24 cellular contexts compared by ENCODE assay signal in genomic region chr12:131684015-131684725, GRCh38. TPM values are rescaled to one million over a fixed set of nuclear protein-coding genes. Genes with fewer than 3 reads are reported as not detected.
DNase-seq lines count a peak whose midpoint lies in the region; ATAC-seq and TF ChIP-seq lines count a peak whose summit lies in the region.
"Had no signal": no experiment of that assay in that cellular context is flagged by ENCODE, and none has a peak within 500 bp of the region (broad histone marks: within the 10 kb centered on the region; RNA-seq: fewer than 3 reads in every experiment).

No MANE protein-coding gene starts in this region.

- no peak overlapping the region for H4K91ac ChIP-seq in H9 (ENCODE audit: insufficient read length, low read depth, low read length)

- no peak overlapping the region for H3K27ac Mint-ChIP-seq in MCF 10A (ENCODE audit: low read depth, unreplicated experiment)
- no peak overlapping the region for H3K27ac Mint-ChIP-seq in H9
- H3K27ac Mint-ChIP-seq: CD4-positive, alpha-beta memory T cell; stimulated activated naive CD8-positive, alpha-beta T cell treated with anti-CD3 and anti-CD28 coated beads, Interleukin-15, Interleukin-2, amounts not matched to agents 100 ng/mL and 50 ng/mL, for 24 hours had no signal

- H3K4me2 ChIP-seq in mammary epithelial cell (ENCODE audit: insufficient read depth, low read depth, low read length) (no peak overlapping the region), H9 (ENCODE audit: insufficient read depth, insufficient read length, low read length) (no peak overlapping the region)

- H3K14ac ChIP-seq in H9 (ENCODE audit: insufficient read depth, low read length): no peak overlapping the region

- 41% methylated on average over 19 of the region's 26 CpGs for WGBS in mammary epithelial cell (ENCODE audit: low coverage, missing lambda C conversion rate)
- WGBS in H9 (ENCODE audit: extremely low coverage, insufficient read length, low lambda C conversion rate): no CpG with 5 or more reads among the region's 26 CpGs

- no peak overlapping the region for H2BK120ac ChIP-seq in H9 (ENCODE audit: low read depth, low read length, poor library complexity, severe bottlenecking)

- no peak overlapping the region for H3K9ac ChIP-seq in mammary epithelial cell (ENCODE audit: insufficient read depth, low read length)
- no peak overlapping the region for H3K9ac ChIP-seq in H9 (ENCODE audit: extremely low read depth, insufficient read length, low read length)

- H3K4me3 ChIP-seq in mammary epithelial cell (replicated peaks in 1 of 3; ENCODE audit: insufficient read depth in 1 of 3, low read depth in 2 of 3, low read length in 3 of 3): no peak overlapping the region
- H3K4me3 ChIP-seq: esophagus muscularis mucosa, lower lobe of right lung, thyroid gland had no signal

- TF ChIP-seq CTCF in mammary epithelial cell (conservative IDR thresholded peaks at IDR 0.05 in 1 of 2, IDR thresholded peaks at IDR 0.05 in 1 of 2; ENCODE audit: extremely low read depth in 1 of 2, insufficient read depth in 1 of 2, low read depth in 1 of 2, low read length in 2 of 2) (no peak), MCF 10A (IDR thresholded peaks at IDR 0.05; ENCODE audit: unreplicated experiment) (no peak), H9 (conservative IDR thresholded peaks at IDR 0.05) (no peak)

- no peak overlapping the region for H3K4ac ChIP-seq in H9 (ENCODE audit: low read depth, low read length)

- dilution Hi-C loops in mammary epithelial cell (cut with HindIII; ENCODE audit: low sequenced_read_pairs): no loop called here

- no peak overlapping the region for H2BK20ac ChIP-seq in H9 (ENCODE audit: low read depth, low read length, poor library complexity, severe bottlenecking)

- H2AFZ ChIP-seq in mammary epithelial cell (ENCODE audit: low read depth, low read length) (peak overlapping the region; percentile 48), H9 (ENCODE audit: low read length) (no peak overlapping the region)

- H3K4me1 Mint-ChIP-seq in MCF 10A (ENCODE audit: insufficient read depth, unreplicated experiment) (peaks cover 15% of the 10 kb centered on the region), H9 (peaks cover 25 to 32% of the 10 kb centered on the region in 2 experiments)

- peaks cover 15% of the 10 kb centered on the region for H3K27me3 Mint-ChIP-seq in MCF 10A (ENCODE audit: insufficient read depth, unreplicated experiment)
- H3K27me3 Mint-ChIP-seq in H9 (ENCODE audit: low read depth): peaks cover 11% of the 10 kb centered on the region
- H3K27me3 Mint-ChIP-seq: stimulated activated naive CD8-positive, alpha-beta T cell treated with anti-CD3 and anti-CD28 coated beads, Interleukin-15, Interleukin-2, amounts not matched to agents 100 ng/mL and 50 ng/mL, for 24 hours had no signal

- H2BK12ac ChIP-seq in H9 (ENCODE audit: insufficient read length, low read depth, low read length): no peak overlapping the region

- DNase-seq in DMS153 (lab: John Stamatoyannopoulos, UW): peak; percentile 8
- no peak for DNase-seq in DMS153 treated with DMSO at 0.1 percent for 48 hours (lab: John Stamatoyannopoulos, UW; ENCODE audit: unreplicated experiment)
- DNase-seq in mammary epithelial cell: no peak
- DNase-seq in MCF 10A (ENCODE audit: unreplicated experiment): no peak
- DNase-seq in left lobe of liver (ENCODE audit: low spot score): peak; percentile 37
- no peak for DNase-seq in COLO668 (lab: John Stamatoyannopoulos, UW; ENCODE audit: unreplicated experiment)
- no peak for DNase-seq in DMS114 treated with DMSO at 0.1 percent for 48 hours (lab: John Stamatoyannopoulos, UW; ENCODE audit: unreplicated experiment)
- no peak for DNase-seq in H9
- DNase-seq: activated CD4-positive, alpha-beta T cell treated with anti-CD3 and anti-CD28 coated beads, Interleukin-2, amount 50 U/mL, for 4 hours; activated gamma-delta T cell treated with Interleukin-2 at 50 U/mL for 16 hours; activated T-cell treated with anti-CD3 and anti-CD28 coated beads for 4 hours; brain microvascular endothelial cell; CD4-positive, alpha-beta memory T cell; effector memory CD4-positive, alpha-beta T cell; hippocampal formation; lower lobe of right lung; NCI-H1092; NK-92 treated with Interleukin-12 subunit alpha and Interleukin-12 subunit beta, amount 100 ng/mL, for 24 hours; stimulated activated CD4-positive, alpha-beta T cell treated with anti-CD3 and anti-CD28 coated beads, Interleukin-4, amount 100 ng/mL, for 24 hours; thyroid gland had no signal

- H3K9me3 Mint-ChIP-seq in MCF 10A (ENCODE audit: unreplicated experiment) (peaks cover 12% of the 10 kb centered on the region), H9 (peaks cover 3 to 6% of the 10 kb centered on the region in 2 experiments; a peak in 2 of 5 replicates)
- H3K9me3 Mint-ChIP-seq: stimulated activated naive CD8-positive, alpha-beta T cell treated with anti-CD3 and anti-CD28 coated beads, Interleukin-15, Interleukin-2, amounts not matched to agents 100 ng/mL and 50 ng/mL, for 24 hours had no signal

- H3K4me1 ChIP-seq in mammary epithelial cell (ENCODE audit: insufficient read depth, low read length) (peaks cover 7% of the 10 kb centered on the region), H9 (ENCODE audit: insufficient read depth, low read length) (peaks cover 3% of the 10 kb centered on the region; the same call in 1 of the 2 replicates)
- H3K4me1 ChIP-seq: esophagus muscularis mucosa, lower lobe of right lung, thyroid gland had no signal

- H3K4me3 Mint-ChIP-seq in MCF 10A (ENCODE audit: unreplicated experiment): no peak overlapping the region
- H3K4me3 Mint-ChIP-seq in H9: no peak overlapping the region
- H3K4me3 Mint-ChIP-seq: CD4-positive, alpha-beta memory T cell; stimulated activated naive CD8-positive, alpha-beta T cell treated with anti-CD3 and anti-CD28 coated beads, Interleukin-15, Interleukin-2, amounts not matched to agents 100 ng/mL and 50 ng/mL, for 24 hours had no signal

- H3K23me2 ChIP-seq in H9 (ENCODE audit: insufficient read length, low read depth, low read length, poor library complexity, severe bottlenecking): no peaks in the 10 kb centered on the region

- in situ Hi-C loops in mammary epithelial cell (cut with MboI; ENCODE audit: low sequenced_read_pairs in 2 of 2): no loop called here

- CTCF ChIA-PET in mammary epithelial cell (lab: Charles Lee; ENCODE audit: low non-redundant PET): no interaction called here
- CTCF ChIA-PET in MCF 10A (lab: Yijun Ruan, JAX): no interaction called here

- H4K5ac ChIP-seq in H9 (ENCODE audit: insufficient read length, low read depth, low read length): no peak overlapping the region

- no peak overlapping the region for H4K8ac ChIP-seq in H9 (replicated peaks; ENCODE audit: insufficient read length, low read depth, low read length)

- POLR2A ChIA-PET in MCF 10A (lab: Yijun Ruan, JAX): no interaction called here

- no peak overlapping the region for H3K23ac ChIP-seq in H9 (ENCODE audit: insufficient read length, low read depth, low read length)

- no peak overlapping the region for H3T11ph ChIP-seq in H9 (ENCODE audit: low read length)

- no peaks in the 10 kb centered on the region for H4K20me1 ChIP-seq in mammary epithelial cell (ENCODE audit: insufficient read depth, low read length)
- H4K20me1 ChIP-seq in H9 (ENCODE audit: control insufficient read depth, insufficient read depth, insufficient read length): no peaks in the 10 kb centered on the region

- no peak overlapping the region for H3K18ac ChIP-seq in H9 (ENCODE audit: insufficient read length, low read depth, low read length)

- intact Hi-C loops in mammary epithelial cell (cut with micrococcal nuclease) (no loop called here), MCF 10A (cut with micrococcal nuclease) (no loop called here)

- no peaks in the 10 kb centered on the region for H3K79me1 ChIP-seq in H9 (ENCODE audit: insufficient read depth, low read depth, low read length, poor library complexity, severe bottlenecking)

- H3K79me2 ChIP-seq in mammary epithelial cell (ENCODE audit: insufficient read depth, low read length) (no peaks in the 10 kb centered on the region), H9 (ENCODE audit: insufficient read depth, low read length) (no peaks in the 10 kb centered on the region)

- BruUV-seq in mammary epithelial cell (replicated peaks; lab: Mats Ljungman, UMichigan): no TSS peak
- BruUV-seq in MCF 10A (replicated peaks; lab: Mats Ljungman, UMichigan): no TSS peak

- H3K56ac ChIP-seq in H9 (ENCODE audit: insufficient read length, low read depth, low read length): no peak overlapping the region

- H3K27me3 ChIP-seq in mammary epithelial cell (ENCODE audit: insufficient read depth, low read length) (no peaks in the 10 kb centered on the region), H9 (ENCODE audit: insufficient read depth, low read length) (no peaks in the 10 kb centered on the region)
- H3K27me3 ChIP-seq: brain microvascular endothelial cell, thyroid gland had no signal

- no peak overlapping the region for H2BK15ac ChIP-seq in H9 (ENCODE audit: low read depth, low read length)

- H3K36me3 Mint-ChIP-seq in MCF 10A (ENCODE audit: insufficient read depth, unreplicated experiment) (no peaks in the 10 kb centered on the region), H9 (ENCODE audit: insufficient read depth in 1 of 3, low read depth in 3 of 3) (no peaks in the 10 kb centered on the region; a peak in 3 of 7 replicates)
- H3K36me3 Mint-ChIP-seq: CD4-positive, alpha-beta memory T cell had no signal

- H3K36me3 ChIP-seq in mammary epithelial cell (ENCODE audit: insufficient read depth, low read length): no peaks in the 10 kb centered on the region
- H3K36me3 ChIP-seq: brain microvascular endothelial cell, esophagus muscularis mucosa, lower lobe of right lung, thyroid gland had no signal

- H2BK5ac ChIP-seq in H9 (ENCODE audit: insufficient read length, low read length): no peak overlapping the region

- ATAC-seq in left lobe of liver: no peak
- ATAC-seq: lower lobe of right lung, SK-N-SH treated with all-trans-retinoic acid at 6 μM for 48 hours had no signal

- H3K27ac ChIP-seq in mammary epithelial cell (ENCODE audit: insufficient read depth, low read depth, low read length): no peak overlapping the region
- H3K27ac ChIP-seq in H9 (ENCODE audit: insufficient read length, low read depth, low read length): no peak overlapping the region
- H3K27ac ChIP-seq: 22Rv1, brain microvascular endothelial cell, esophagus muscularis mucosa, lower lobe of right lung, thyroid gland had no signal

- no peak overlapping the region for H2AK5ac ChIP-seq in H9 (ENCODE audit: insufficient read length, low read length)

- H3K9me3 ChIP-seq in mammary epithelial cell (replicated peaks; ENCODE audit: insufficient read depth, low read length): peaks cover 12% of the 10 kb centered on the region
- no peaks in the 10 kb centered on the region for H3K9me3 ChIP-seq in H9 (ENCODE audit: control insufficient read depth, low read depth, low read length)
- H3K9me3 ChIP-seq: esophagus muscularis mucosa, lower lobe of right lung, thyroid gland had no signal

RNA-seq across cellular contexts. Expression of gene SFSWAP, which starts 26.7 kb away (rescaled TPM):
- total RNA-seq in mammary epithelial cell (10 to 100 TPM; 19.8 to 41.6 TPM), MCF 10A (2022) (68.2 and 68.8 TPM in 2 replicates), left lobe of liver (15.7 TPM), H9 (2021) (44.2 and 48.1 TPM in 2 replicates)
- polyA plus RNA-seq in mammary epithelial cell: 10.0 TPM
- 19.1 TPM for polyA minus RNA-seq in mammary epithelial cell

Comparison
In these comparisons a context has a peak if more than half of its experiments do, and no peak if none do; other contexts are left out.
1. DNase-seq: peak in DMS153 (single experiment) and left lobe of liver (single experiment); none in DMS153 treated with DMSO at 0.1 percent for 48 hours (single experiment), mammary epithelial cell (single experiment), MCF 10A (single experiment), COLO668 (single experiment), DMS114 treated with DMSO at 0.1 percent for 48 hours (single experiment) and H9 (single experiment).